Comparison of ENCODE assay signal across 15 cellular contexts in genomic region chr4:138831943-138832342, GRCh38.
"Had no signal": no experiment of that assay in that cellular context is flagged by ENCODE, and none has a peak within 500 bp of the region (broad histone marks: within the 10 kb centered on the region; RNA-seq: fewer than 3 reads in every experiment).

No MANE protein-coding gene starts in this region.

- H3K36me3 ChIP-seq: colonic mucosa, esophagus muscularis mucosa, left lung had no signal

- H3K9me3 Mint-ChIP-seq: activated T-cell treated with anti-CD3 and anti-CD28 coated beads, Interleukin-2, amount 50 U/mL, for 72 hours; natural killer cell treated with Interleukin-12 subunit alpha and Interleukin-12 subunit beta and Interleukin-15 and Interleukin-18, amount 100 ng/mL, for 72 hours; stimulated activated effector memory CD8-positive, alpha-beta T cell treated with anti-CD3 and anti-CD28 coated beads, Interleukin-12 subunit alpha, Interleukin-12 subunit beta, amount 100 ng/mL, for 72 hours had no signal

- H3K9me3 ChIP-seq: colonic mucosa, esophagus muscularis mucosa, left lung had no signal

- H3K27ac ChIP-seq: colonic mucosa, esophagus muscularis mucosa, left lung had no signal

- H3K4me1 ChIP-seq: colonic mucosa, esophagus muscularis mucosa, left lung had no signal

- H3K4me1 Mint-ChIP-seq: stimulated activated effector memory CD8-positive, alpha-beta T cell treated with anti-CD3 and anti-CD28 coated beads, Interleukin-12 subunit alpha, Interleukin-12 subunit beta, amount 100 ng/mL, for 72 hours had no signal

- H3K4me3 ChIP-seq: colonic mucosa, esophagus muscularis mucosa, left lung had no signal

- H3K4me3 Mint-ChIP-seq: activated CD8-positive, alpha-beta T cell treated with anti-CD3 and anti-CD28 coated beads, Interleukin-2, amount 10 ng/mL, durations not matched to agents 7 days and 5 days; activated naive CD8-positive, alpha-beta T cell; activated T-cell treated with anti-CD3 and anti-CD28 coated beads, Interleukin-2, amount 50 U/mL, for 72 hours; natural killer cell treated with Interleukin-12 subunit alpha and Interleukin-12 subunit beta and Interleukin-15 and Interleukin-18, amount 100 ng/mL, for 72 hours; stimulated activated effector memory CD8-positive, alpha-beta T cell treated with anti-CD3 and anti-CD28 coated beads, Interleukin-12 subunit alpha, Interleukin-12 subunit beta, amount 100 ng/mL, for 72 hours had no signal

- H3K27me3 ChIP-seq: colonic mucosa, esophagus muscularis mucosa, left lung had no signal

- ATAC-seq: activated CD8-positive, alpha-beta T cell treated with anti-CD3 and anti-CD28 coated beads, Interleukin-2, amount 10 ng/mL, durations not matched to agents 7 days and 5 days; left lung; natural killer cell treated with Interleukin-12 subunit alpha and Interleukin-12 subunit beta and Interleukin-15 and Interleukin-18, amount 100 ng/mL, for 72 hours; stimulated activated effector memory CD8-positive, alpha-beta T cell treated with anti-CD3 and anti-CD28 coated beads, Interleukin-12 subunit alpha, Interleukin-12 subunit beta, amount 100 ng/mL, for 72 hours had no signal

- DNase-seq: activated CD4-positive, alpha-beta T cell treated with anti-CD3 and anti-CD28 coated beads for 4 hours; activated CD8-positive, alpha-beta memory T cell treated with anti-CD3 and anti-CD28 coated beads, Interleukin-2, amount 50 U/mL, for 48 hours; activated CD8-positive, alpha-beta T cell treated with anti-CD3 and anti-CD28 coated beads, Interleukin-2, amount 10 ng/mL, durations not matched to agents 7 days and 5 days; activated gamma-delta T cell; amniotic stem cell; central memory CD4-positive, alpha-beta T cell; colonic mucosa; kidney; left lung; stimulated activated CD4-positive, alpha-beta T cell treated with anti-CD3 and anti-CD28 coated beads, Interleukin-12 subunit alpha, Interleukin-12 subunit beta, amount 100 ng/mL, for 4 hours had no signal

- H3K27ac Mint-ChIP-seq: activated CD8-positive, alpha-beta T cell treated with anti-CD3 and anti-CD28 coated beads, Interleukin-2, amount 10 ng/mL, durations not matched to agents 7 days and 5 days; activated naive CD8-positive, alpha-beta T cell; activated T-cell treated with anti-CD3 and anti-CD28 coated beads, Interleukin-2, amount 50 U/mL, for 72 hours; natural killer cell treated with Interleukin-12 subunit alpha and Interleukin-12 subunit beta and Interleukin-15 and Interleukin-18, amount 100 ng/mL, for 72 hours; stimulated activated effector memory CD8-positive, alpha-beta T cell treated with anti-CD3 and anti-CD28 coated beads, Interleukin-12 subunit alpha, Interleukin-12 subunit beta, amount 100 ng/mL, for 72 hours had no signal

- H3K36me3 Mint-ChIP-seq: activated naive CD8-positive, alpha-beta T cell; natural killer cell treated with Interleukin-12 subunit alpha and Interleukin-12 subunit beta and Interleukin-15 and Interleukin-18, amount 100 ng/mL, for 72 hours; stimulated activated effector memory CD8-positive, alpha-beta T cell treated with anti-CD3 and anti-CD28 coated beads, Interleukin-12 subunit alpha, Interleukin-12 subunit beta, amount 100 ng/mL, for 72 hours had no signal
